In the genomic region with DNA sequence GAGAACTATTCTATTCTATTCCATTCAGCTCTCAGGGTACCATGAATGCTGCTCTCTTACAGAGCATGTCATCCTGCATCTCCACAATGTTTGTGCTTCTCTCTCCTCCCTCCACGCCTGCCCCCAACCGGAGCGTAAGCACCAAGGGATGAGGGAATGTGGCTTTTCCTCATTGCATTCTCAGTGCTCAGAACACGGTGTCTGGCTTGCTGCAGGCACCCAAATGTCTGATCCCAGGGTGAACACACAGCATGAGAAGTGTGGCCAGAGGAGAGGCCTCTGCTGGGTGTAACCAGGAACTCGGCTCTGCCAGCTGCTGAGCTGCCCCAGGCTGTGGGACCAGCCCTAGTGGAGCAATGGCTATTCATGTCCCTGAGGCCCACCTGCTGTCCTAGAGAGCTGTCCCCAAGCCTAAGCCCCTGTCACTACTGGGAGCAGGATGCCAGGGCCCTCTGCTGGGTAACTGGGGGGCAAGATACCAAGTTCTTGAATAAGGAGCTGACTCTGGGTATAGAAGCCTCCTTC, we compare ENCODE assay signal across 16 cellular contexts.
"Had no signal": no experiment of that assay in that cellular context is flagged by ENCODE, and none has a peak within 500 bp of the region (broad histone marks: within the 10 kb centered on the region; RNA-seq: fewer than 3 reads in every experiment).

No MANE protein-coding gene starts in this region.

- DNase-seq: effector memory CD4-positive, alpha-beta T cell; gastrocnemius medialis; islet precursor cell; left ventricle myocardium inferior; lower lobe of right lung; naive thymus-derived CD8-positive, alpha-beta T cell; stimulated activated CD4-positive, alpha-beta T cell treated with anti-CD3 and anti-CD28 coated beads, Interleukin-4, amount 100 ng/mL, for 1 hour; stimulated activated CD8-positive, alpha-beta memory T cell treated with anti-CD3 and anti-CD28 coated beads, Interleukin-4, amount 100 ng/mL, for 48 hours; stimulated activated naive CD8-positive, alpha-beta T cell treated with anti-CD3 and anti-CD28 coated beads, Interleukin-15, Interleukin-2, amounts not matched to agents 100 U/mL and 50 U/mL, for 24 hours; upper lobe of right lung had no signal

- H3K9me3 ChIP-seq: gastrocnemius medialis, suprapubic skin, vagina had no signal

- H3K27ac ChIP-seq: coronary artery, gastrocnemius medialis, left ventricle myocardium inferior, lower lobe of right lung, right atrium auricular region, suprapubic skin, tibial artery, upper lobe of right lung, vagina had no signal

- H3K4me1 ChIP-seq: gastrocnemius medialis, left ventricle myocardium inferior, right atrium auricular region, upper lobe of right lung had no signal

- H3K4me3 ChIP-seq: coronary artery, dorsolateral prefrontal cortex, gastrocnemius medialis, left ventricle myocardium inferior, lower lobe of right lung, right atrium auricular region, suprapubic skin, tibial artery, upper lobe of right lung, vagina had no signal

- H3K36me3 ChIP-seq: gastrocnemius medialis, lower lobe of right lung, right atrium auricular region, upper lobe of right lung, vagina had no signal

- H3K27me3 ChIP-seq: dorsolateral prefrontal cortex, gastrocnemius medialis, right atrium auricular region, suprapubic skin, tibial artery, upper lobe of right lung, vagina had no signal
